1 cellular context compared by ENCODE assay signal in the genomic region with DNA sequence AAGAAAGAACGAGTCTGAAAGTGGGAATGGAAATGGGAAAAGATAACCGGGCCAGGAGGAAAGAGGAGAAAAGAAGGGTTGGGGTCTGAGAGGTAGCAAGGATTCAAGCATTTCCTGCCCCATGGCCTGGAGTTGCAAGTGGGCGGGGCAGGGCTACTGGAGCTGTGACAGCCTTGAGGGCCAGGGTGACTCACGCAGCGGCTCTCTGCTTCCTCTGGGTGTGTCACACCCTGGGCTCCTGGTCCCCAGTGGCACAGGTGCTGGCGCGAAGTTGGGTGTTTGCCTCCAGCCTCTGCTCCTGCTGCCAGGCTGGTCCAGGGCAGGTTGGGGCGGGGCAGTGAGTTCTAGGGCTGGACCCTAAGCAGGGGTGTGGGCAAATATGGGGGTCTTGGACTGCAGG.
TF ChIP-seq lines count a peak whose summit lies in the region.

No MANE protein-coding gene starts in this region.

TF ChIP-seq in HEK293, 187 proteins besides CTCF, POLR2A, EP300 and RAD21 (continued from another document and continues in another):
- TF ChIP-seq, protein P1, sequence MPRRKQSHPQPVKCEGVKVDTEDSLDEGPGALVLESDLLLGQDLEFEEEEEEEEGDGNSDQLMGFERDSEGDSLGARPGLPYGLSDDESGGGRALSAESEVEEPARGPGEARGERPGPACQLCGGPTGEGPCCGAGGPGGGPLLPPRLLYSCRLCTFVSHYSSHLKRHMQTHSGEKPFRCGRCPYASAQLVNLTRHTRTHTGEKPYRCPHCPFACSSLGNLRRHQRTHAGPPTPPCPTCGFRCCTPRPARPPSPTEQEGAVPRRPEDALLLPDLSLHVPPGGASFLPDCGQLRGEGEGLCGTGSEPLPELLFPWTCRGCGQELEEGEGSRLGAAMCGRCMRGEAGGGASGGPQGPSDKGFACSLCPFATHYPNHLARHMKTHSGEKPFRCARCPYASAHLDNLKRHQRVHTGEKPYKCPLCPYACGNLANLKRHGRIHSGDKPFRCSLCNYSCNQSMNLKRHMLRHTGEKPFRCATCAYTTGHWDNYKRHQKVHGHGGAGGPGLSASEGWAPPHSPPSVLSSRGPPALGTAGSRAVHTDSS (tag by site-specific recombination; IDR thresholded peaks at IDR 0.05) = no peak
- TF ChIP-seq ZNF677 (tag by site-specific recombination; IDR thresholded peaks at IDR 0.05) (no peak), SETDB1 (IDR thresholded peaks at IDR 0.05; ENCODE audit: insufficient read length, low read length) (no peak), KLF7 (tag by site-specific recombination; IDR thresholded peaks at IDR 0.05; ENCODE audit: borderline replicate concordance) (peak; percentile 70; the same call in 1 of the 2 replicates), ZNF777 (tag by site-specific recombination; IDR thresholded peaks at IDR 0.05; ENCODE audit: borderline replicate concordance) (no peak), ZNF394 (tag by site-specific recombination; IDR thresholded peaks at IDR 0.05; ENCODE audit: borderline replicate concordance) (no peak), ZNF133 (tag by site-specific recombination; IDR thresholded peaks at IDR 0.05) (no peak), ZNF121 (tag by site-specific recombination; IDR thresholded peaks at IDR 0.05) (no peak), ZBTB20 (tag by site-specific recombination; IDR thresholded peaks at IDR 0.05) (no peak), SALL2 (tag by site-specific recombination; IDR thresholded peaks at IDR 0.05; ENCODE audit: borderline replicate concordance) (no peak), ZNF521 (tag by site-specific recombination; IDR thresholded peaks at IDR 0.05) (no peak), ZNF747 (tag by site-specific recombination; IDR thresholded peaks at IDR 0.05) (no peak), ZNF785 (tag by site-specific recombination; IDR thresholded peaks at IDR 0.05) (no peak), ZFP3 (tag by site-specific recombination; IDR thresholded peaks at IDR 0.05; ENCODE audit: low read depth) (no peak), ZNF776 (tag by site-specific recombination; IDR thresholded peaks at IDR 0.05; ENCODE audit: borderline replicate concordance) (no peak), ZNF530 (tag by site-specific recombination; IDR thresholded peaks at IDR 0.05; ENCODE audit: low read depth) (no peak), ZNF391 (tag by site-specific recombination; IDR thresholded peaks at IDR 0.05; ENCODE audit: borderline replicate concordance, low read depth) (no peak), ZNF423 (tag by site-specific recombination; IDR thresholded peaks at IDR 0.05) (no peak), ZFP69B (tag by site-specific recombination; IDR thresholded peaks at IDR 0.05) (no peak), KLF16 (tag by site-specific recombination; IDR thresholded peaks at IDR 0.05) (no peak; the same call in 1 of the 2 replicates), ZBTB21 (tag by site-specific recombination; IDR thresholded peaks at IDR 0.05) (no peak), ZNF529 (tag by site-specific recombination; IDR thresholded peaks at IDR 0.05; ENCODE audit: insufficient replicate concordance) (no peak), ZNF302 (tag by site-specific recombination; IDR thresholded peaks at IDR 0.05; ENCODE audit: low read depth) (no peak), SCRT1 (tag by site-specific recombination; IDR thresholded peaks at IDR 0.05; ENCODE audit: borderline replicate concordance) (no peak), ZNF629 (tag by site-specific recombination; IDR thresholded peaks at IDR 0.05) (peak; percentile 16; the same call in 1 of the 2 replicates), ZNF426 (tag by site-specific recombination; IDR thresholded peaks at IDR 0.05) (no peak), ZSCAN16 (tag by site-specific recombination; IDR thresholded peaks at IDR 0.05) (no peak), OSR2 (tag by site-specific recombination; IDR thresholded peaks at IDR 0.05) (peak; percentile 98), ZIC2 (tag by site-specific recombination; IDR thresholded peaks at IDR 0.05) (no peak), ZNF473 (tag by site-specific recombination; IDR thresholded peaks at IDR 0.05) (no peak), BCL11A (tag by site-specific recombination; IDR thresholded peaks at IDR 0.05; ENCODE audit: low read depth) (no peak), ZNF791 (tag by site-specific recombination; IDR thresholded peaks at IDR 0.05) (no peak), ZNF48 (tag by site-specific recombination; IDR thresholded peaks at IDR 0.05) (no peak), ZNF23 (tag by site-specific recombination; IDR thresholded peaks at IDR 0.05; ENCODE audit: borderline replicate concordance) (no peak), SP2 (tag by site-specific recombination; IDR thresholded peaks at IDR 0.05) (peak; percentile 45), ZNF664 (tag by site-specific recombination; IDR thresholded peaks at IDR 0.05) (no peak), ZNF155 (tag by site-specific recombination; IDR thresholded peaks at IDR 0.05) (no peak), KLF1 (tag by site-specific recombination; IDR thresholded peaks at IDR 0.05) (peak; percentile 86), ZNF510 (tag by site-specific recombination; IDR thresholded peaks at IDR 0.05; ENCODE audit: insufficient replicate concordance) (no peak), PRDM1 (tag by site-specific recombination; IDR thresholded peaks at IDR 0.05) (no peak), ZNF843 (tag by site-specific recombination; IDR thresholded peaks at IDR 0.05) (no peak), ZNF266 (tag by site-specific recombination; IDR thresholded peaks at IDR 0.05; ENCODE audit: low read depth) (no peak), ZNF366 (tag by site-specific recombination; conservative IDR thresholded peaks at IDR 0.05) (peak; percentile 57), ZNF174 (tag by site-specific recombination; IDR thresholded peaks at IDR 0.05) (no peak), ZBTB8A (tag by site-specific recombination; IDR thresholded peaks at IDR 0.05) (no peak), ZFP41 (tag by site-specific recombination; IDR thresholded peaks at IDR 0.05; ENCODE audit: borderline replicate concordance) (no peak), ZSCAN30 (tag by site-specific recombination; IDR thresholded peaks at IDR 0.05) (no peak), EGR2 (tag by site-specific recombination; IDR thresholded peaks at IDR 0.05; ENCODE audit: low read depth) (no peak), ZNF248 (tag by site-specific recombination; IDR thresholded peaks at IDR 0.05) (no peak), OVOL3 (tag by site-specific recombination; IDR thresholded peaks at IDR 0.05) (no peak), ZNF335 (tag by site-specific recombination; conservative IDR thresholded peaks at IDR 0.05) (no peak), ZXDB (tag by site-specific recombination; IDR thresholded peaks at IDR 0.05) (no peak)
- TF ChIP-seq, protein P2, sequence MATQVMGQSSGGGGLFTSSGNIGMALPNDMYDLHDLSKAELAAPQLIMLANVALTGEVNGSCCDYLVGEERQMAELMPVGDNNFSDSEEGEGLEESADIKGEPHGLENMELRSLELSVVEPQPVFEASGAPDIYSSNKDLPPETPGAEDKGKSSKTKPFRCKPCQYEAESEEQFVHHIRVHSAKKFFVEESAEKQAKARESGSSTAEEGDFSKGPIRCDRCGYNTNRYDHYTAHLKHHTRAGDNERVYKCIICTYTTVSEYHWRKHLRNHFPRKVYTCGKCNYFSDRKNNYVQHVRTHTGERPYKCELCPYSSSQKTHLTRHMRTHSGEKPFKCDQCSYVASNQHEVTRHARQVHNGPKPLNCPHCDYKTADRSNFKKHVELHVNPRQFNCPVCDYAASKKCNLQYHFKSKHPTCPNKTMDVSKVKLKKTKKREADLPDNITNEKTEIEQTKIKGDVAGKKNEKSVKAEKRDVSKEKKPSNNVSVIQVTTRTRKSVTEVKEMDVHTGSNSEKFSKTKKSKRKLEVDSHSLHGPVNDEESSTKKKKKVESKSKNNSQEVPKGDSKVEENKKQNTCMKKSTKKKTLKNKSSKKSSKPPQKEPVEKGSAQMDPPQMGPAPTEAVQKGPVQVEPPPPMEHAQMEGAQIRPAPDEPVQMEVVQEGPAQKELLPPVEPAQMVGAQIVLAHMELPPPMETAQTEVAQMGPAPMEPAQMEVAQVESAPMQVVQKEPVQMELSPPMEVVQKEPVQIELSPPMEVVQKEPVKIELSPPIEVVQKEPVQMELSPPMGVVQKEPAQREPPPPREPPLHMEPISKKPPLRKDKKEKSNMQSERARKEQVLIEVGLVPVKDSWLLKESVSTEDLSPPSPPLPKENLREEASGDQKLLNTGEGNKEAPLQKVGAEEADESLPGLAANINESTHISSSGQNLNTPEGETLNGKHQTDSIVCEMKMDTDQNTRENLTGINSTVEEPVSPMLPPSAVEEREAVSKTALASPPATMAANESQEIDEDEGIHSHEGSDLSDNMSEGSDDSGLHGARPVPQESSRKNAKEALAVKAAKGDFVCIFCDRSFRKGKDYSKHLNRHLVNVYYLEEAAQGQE (tag by site-specific recombination; IDR thresholded peaks at IDR 0.05) = no peak
- TF ChIP-seq, protein P3, sequence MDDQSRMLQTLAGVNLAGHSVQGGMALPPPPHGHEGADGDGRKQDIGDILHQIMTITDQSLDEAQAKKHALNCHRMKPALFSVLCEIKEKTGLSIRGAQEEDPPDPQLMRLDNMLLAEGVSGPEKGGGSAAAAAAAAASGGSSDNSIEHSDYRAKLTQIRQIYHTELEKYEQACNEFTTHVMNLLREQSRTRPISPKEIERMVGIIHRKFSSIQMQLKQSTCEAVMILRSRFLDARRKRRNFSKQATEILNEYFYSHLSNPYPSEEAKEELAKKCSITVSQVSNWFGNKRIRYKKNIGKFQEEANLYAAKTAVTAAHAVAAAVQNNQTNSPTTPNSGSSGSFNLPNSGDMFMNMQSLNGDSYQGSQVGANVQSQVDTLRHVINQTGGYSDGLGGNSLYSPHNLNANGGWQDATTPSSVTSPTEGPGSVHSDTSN (CRISPR knock-in tag; IDR thresholded peaks at IDR 0.05) = no peak
- TF ChIP-seq, protein P4, sequence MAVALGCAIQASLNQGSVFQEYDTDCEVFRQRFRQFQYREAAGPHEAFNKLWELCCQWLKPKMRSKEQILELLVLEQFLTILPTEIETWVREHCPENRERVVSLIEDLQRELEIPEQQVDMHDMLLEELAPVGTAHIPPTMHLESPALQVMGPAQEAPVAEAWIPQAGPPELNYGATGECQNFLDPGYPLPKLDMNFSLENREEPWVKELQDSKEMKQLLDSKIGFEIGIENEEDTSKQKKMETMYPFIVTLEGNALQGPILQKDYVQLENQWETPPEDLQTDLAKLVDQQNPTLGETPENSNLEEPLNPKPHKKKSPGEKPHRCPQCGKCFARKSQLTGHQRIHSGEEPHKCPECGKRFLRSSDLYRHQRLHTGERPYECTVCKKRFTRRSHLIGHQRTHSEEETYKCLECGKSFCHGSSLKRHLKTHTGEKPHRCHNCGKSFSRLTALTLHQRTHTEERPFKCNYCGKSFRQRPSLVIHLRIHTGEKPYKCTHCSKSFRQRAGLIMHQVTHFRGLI (tag by site-specific recombination; IDR thresholded peaks at IDR 0.05) = no peak
- TF ChIP-seq, protein P5, sequence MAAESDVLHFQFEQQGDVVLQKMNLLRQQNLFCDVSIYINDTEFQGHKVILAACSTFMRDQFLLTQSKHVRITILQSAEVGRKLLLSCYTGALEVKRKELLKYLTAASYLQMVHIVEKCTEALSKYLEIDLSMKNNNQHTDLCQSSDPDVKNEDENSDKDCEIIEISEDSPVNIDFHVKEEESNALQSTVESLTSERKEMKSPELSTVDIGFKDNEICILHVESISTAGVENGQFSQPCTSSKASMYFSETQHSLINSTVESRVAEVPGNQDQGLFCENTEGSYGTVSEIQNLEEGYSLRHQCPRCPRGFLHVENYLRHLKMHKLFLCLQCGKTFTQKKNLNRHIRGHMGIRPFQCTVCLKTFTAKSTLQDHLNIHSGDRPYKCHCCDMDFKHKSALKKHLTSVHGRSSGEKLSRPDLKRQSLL (tag by site-specific recombination; IDR thresholded peaks at IDR 0.05) = no peak
- TF ChIP-seq, protein P6, sequence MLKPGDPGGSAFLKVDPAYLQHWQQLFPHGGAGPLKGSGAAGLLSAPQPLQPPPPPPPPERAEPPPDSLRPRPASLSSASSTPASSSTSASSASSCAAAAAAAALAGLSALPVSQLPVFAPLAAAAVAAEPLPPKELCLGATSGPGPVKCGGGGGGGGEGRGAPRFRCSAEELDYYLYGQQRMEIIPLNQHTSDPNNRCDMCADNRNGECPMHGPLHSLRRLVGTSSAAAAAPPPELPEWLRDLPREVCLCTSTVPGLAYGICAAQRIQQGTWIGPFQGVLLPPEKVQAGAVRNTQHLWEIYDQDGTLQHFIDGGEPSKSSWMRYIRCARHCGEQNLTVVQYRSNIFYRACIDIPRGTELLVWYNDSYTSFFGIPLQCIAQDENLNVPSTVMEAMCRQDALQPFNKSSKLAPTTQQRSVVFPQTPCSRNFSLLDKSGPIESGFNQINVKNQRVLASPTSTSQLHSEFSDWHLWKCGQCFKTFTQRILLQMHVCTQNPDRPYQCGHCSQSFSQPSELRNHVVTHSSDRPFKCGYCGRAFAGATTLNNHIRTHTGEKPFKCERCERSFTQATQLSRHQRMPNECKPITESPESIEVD (tag by site-specific recombination; IDR thresholded peaks at IDR 0.05) = no peak
- TF ChIP-seq, protein P7, sequence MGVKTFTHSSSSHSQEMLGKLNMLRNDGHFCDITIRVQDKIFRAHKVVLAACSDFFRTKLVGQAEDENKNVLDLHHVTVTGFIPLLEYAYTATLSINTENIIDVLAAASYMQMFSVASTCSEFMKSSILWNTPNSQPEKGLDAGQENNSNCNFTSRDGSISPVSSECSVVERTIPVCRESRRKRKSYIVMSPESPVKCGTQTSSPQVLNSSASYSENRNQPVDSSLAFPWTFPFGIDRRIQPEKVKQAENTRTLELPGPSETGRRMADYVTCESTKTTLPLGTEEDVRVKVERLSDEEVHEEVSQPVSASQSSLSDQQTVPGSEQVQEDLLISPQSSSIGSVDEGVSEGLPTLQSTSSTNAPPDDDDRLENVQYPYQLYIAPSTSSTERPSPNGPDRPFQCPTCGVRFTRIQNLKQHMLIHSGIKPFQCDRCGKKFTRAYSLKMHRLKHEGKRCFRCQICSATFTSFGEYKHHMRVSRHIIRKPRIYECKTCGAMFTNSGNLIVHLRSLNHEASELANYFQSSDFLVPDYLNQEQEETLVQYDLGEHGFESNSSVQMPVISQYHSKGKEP (tag by site-specific recombination; IDR thresholded peaks at IDR 0.05) = no peak
